In the genomic region with DNA sequence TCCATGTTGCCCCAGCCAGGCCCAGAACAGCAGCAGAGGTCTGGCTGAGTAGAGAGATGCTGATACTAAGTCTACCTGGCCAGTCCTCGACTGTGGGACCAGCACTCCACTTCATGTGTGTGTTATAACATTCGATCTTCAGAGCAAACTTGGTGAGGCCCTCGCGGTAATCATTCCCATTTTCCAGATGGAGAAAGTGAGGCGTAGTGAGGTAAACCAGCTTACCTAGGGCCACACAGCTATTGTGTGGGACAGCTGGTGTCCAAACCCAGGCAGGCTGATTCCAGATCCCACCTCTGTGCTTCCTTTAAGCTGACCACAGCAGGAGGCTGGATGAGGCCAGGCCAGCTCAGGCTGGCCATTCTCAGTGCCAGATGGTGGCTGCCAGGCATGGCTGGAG, we compare ENCODE assay signal across 32 cellular contexts. TPM values are rescaled to one million over a fixed set of nuclear protein-coding genes. Genes with fewer than 3 reads are reported as not detected.
"Had no signal": no experiment of that assay in that cellular context is flagged by ENCODE, and none has a peak within 500 bp of the region (broad histone marks: within the 10 kb centered on the region; RNA-seq: fewer than 3 reads in every experiment).

No MANE protein-coding gene starts in this region.

- ATAC-seq: natural killer cell; psoas muscle; right cardiac atrium; sciatic nerve; stimulated activated memory B cell treated with anti-CD40 and anti-IgM and Interleukin-4, amounts not matched to agents 10 μg/mL and 1 μg/mL and 100 μg/mL, for 72 hours; stimulated activated naive CD8-positive, alpha-beta T cell treated with anti-CD3 and anti-CD28 coated beads, Interleukin-15, amount 100 ng/mL, for 72 hours; stimulated activated naive CD8-positive, alpha-beta T cell treated with anti-CD3 and anti-CD28 coated beads, Interleukin-15, Interleukin-2, amounts not matched to agents 100 U/mL and 50 U/mL, for 24 hours; upper lobe of right lung had no signal

- H3K9me3 ChIP-seq: ovary, psoas muscle, spleen, suprapubic skin, testis, tibial artery, transverse colon, upper lobe of right lung, uterus had no signal

- DNase-seq: natural killer cell; occipital lobe; ovary; posterior cingulate gyrus; psoas muscle; right cardiac atrium; spleen; stimulated activated CD4-positive, alpha-beta T cell treated with anti-CD3 and anti-CD28 coated beads, Interleukin-12 subunit alpha, Interleukin-12 subunit beta, amount 100 ng/mL, for 4 hours; stimulated activated CD4-positive, alpha-beta T cell treated with anti-CD3 and anti-CD28 coated beads, Interleukin-1b, Interleukin-23, amount 100 ng/mL, for 48 hours; stimulated activated CD4-positive, alpha-beta T cell treated with anti-CD3 and anti-CD28 coated beads, Interleukin-4, amount 100 ng/mL, for 1 hour; stimulated activated CD4-positive, alpha-beta T cell treated with anti-CD3 and anti-CD28 coated beads, Interleukin-4, amount 100 ng/mL, for 4 hours; stimulated activated CD8-positive, alpha-beta memory T cell treated with anti-CD3 and anti-CD28 coated beads, Interleukin-4, amount 100 ng/mL, for 48 hours; stimulated activated naive CD4-positive, alpha-beta T cell; stimulated activated naive CD8-positive, alpha-beta T cell treated with anti-CD3 and anti-CD28 coated beads, Interleukin-15, amount 100 ng/mL, for 72 hours; stimulated activated naive CD8-positive, alpha-beta T cell treated with anti-CD3 and anti-CD28 coated beads, Interleukin-15, Interleukin-2, amounts not matched to agents 100 U/mL and 50 U/mL, for 24 hours; substantia nigra; testis; tibial artery; transverse colon; upper lobe of right lung; uterus had no signal

- H3K27me3 ChIP-seq: ovary, testis had no signal

- H3K36me3 ChIP-seq: neural progenitor cell, ovary, spleen, suprapubic skin, tibial artery, transverse colon, upper lobe of right lung, uterus had no signal

- H3K4me3 ChIP-seq: neural progenitor cell, ovary, psoas muscle, skin epidermis, smooth muscle cell, spleen, suprapubic skin, testis, tibial artery, transverse colon, upper lobe of right lung, uterus had no signal

- H3K27ac ChIP-seq: neural progenitor cell, ovary, parathyroid adenoma, psoas muscle, skin epidermis, spleen, suprapubic skin, testis, tibial artery, transverse colon, upper lobe of right lung, uterus had no signal

RNA-seq across cellular contexts. Expression of a gene that starts 47.7 kb away (rescaled TPM):
- total RNA-seq: natural killer cell, osteoblast, ovary, progenitor cell of endocrine pancreas, psoas muscle, renal cortical epithelial cell, right cardiac atrium, sciatic nerve, smooth muscle cell, spleen, suprapubic skin, transverse colon, upper lobe of right lung, urinary bladder, uterus had no signal
